ENCODE assay signal across 11 cellular contexts in the genomic region with DNA sequence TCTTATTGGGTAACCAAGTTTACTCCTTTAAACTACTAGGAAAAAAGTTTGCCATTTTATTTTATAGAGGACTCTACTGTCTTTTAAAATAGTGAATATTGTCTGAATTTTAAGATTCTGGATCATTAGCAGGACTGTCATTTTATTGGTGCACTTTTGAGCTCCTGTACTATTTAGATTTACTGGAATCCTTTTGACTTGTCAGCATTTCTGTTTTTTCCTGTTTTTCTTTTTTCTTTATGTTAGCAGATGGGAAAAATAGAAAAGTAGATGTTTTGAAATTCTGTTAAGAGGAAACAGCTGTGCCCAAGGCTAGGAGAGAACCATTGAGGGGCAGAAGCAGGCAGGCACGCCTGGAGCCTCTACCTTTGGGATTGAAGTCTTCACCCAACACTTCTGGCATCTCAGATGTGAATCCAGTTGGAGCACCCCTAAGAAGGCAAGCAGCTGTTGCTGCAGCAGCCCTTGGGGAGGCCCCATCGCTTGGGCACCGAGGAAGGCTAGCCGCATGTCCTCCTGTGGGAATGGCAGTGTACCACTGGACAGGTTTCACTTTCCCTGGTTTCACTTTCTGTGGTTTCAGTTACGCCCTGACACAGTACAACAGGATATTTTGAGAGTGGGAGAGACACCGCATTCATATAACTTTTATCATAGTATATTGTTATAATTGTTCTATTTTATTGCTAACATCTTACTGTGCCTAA. TPM values are rescaled to one million over a fixed set of nuclear protein-coding genes. Genes with fewer than 3 reads are reported as not detected.
DNase-seq lines count a peak whose midpoint lies in the region; ATAC-seq, FAIRE-seq and TF ChIP-seq lines count a peak whose summit lies in the region.
"Had no signal": no experiment of that assay in that cellular context is flagged by ENCODE, and none has a peak within 500 bp of the region (broad histone marks: within the 10 kb centered on the region; RNA-seq: fewer than 3 reads in every experiment).

No MANE protein-coding gene starts in this region.

- H3K27ac ChIP-seq in K562 (ENCODE audit: extremely low read depth, low read depth, low read length): no peak overlapping the region
- H3K27ac ChIP-seq in endodermal cell (ENCODE audit: low read depth, low read length): no peak overlapping the region

- peaks cover 6% of the 10 kb centered on the region; the same call in 1 of the 3 replicates for H3K36me3 ChIP-seq in K562 (ENCODE audit: control insufficient read depth, insufficient read depth, low read length)
- H3K36me3 ChIP-seq in endodermal cell (ENCODE audit: control insufficient read depth, insufficient read depth, low read length): peaks cover 25% of the 10 kb centered on the region

- H2AFZ ChIP-seq in K562 (ENCODE audit: low read depth, low read length): no peak overlapping the region

- no peak for TF ChIP-seq EP300 in K562 (IDR thresholded peaks at IDR 0.05; ENCODE audit: low read length)

- no peak overlapping the region for H3K4me3 Mint-ChIP-seq in stimulated activated memory B cell treated with anti-CD40 and anti-IgM and Interleukin-4, amounts not matched to agents 10 μg/mL and 1 μg/mL and 100 μg/mL, for 72 hours
- no peak overlapping the region for H3K4me3 Mint-ChIP-seq in endodermal cell

- no TSS peak for BruUV-seq in K562 (replicated peaks; lab: Mats Ljungman, UMichigan)

- TF ChIP-seq POLR2A in K562 (conservative IDR thresholded peaks at IDR 0.05): no peak

- WGBS in K562 (ENCODE audit: insufficient coverage, low coverage, missing lambda C conversion rate): 92% methylated on average over 5 of the region's 6 CpGs
- 96 to 100% methylated on average over 1 to 5 of the region's 6 CpGs for WGBS in endodermal cell (ENCODE audit: insufficient coverage in 1 of 2, insufficient read length in 1 of 2), 2 experiments

- H3K4me1 Mint-ChIP-seq in stimulated activated memory B cell treated with anti-CD40 and anti-IgM and Interleukin-4, amounts not matched to agents 10 μg/mL and 1 μg/mL and 100 μg/mL, for 72 hours: peaks cover 19% of the 10 kb centered on the region
- H3K4me1 Mint-ChIP-seq in endodermal cell: peaks cover 15% of the 10 kb centered on the region

- FAIRE-seq in K562 (lab: Jason Lieb, UNC): no peak

- peak; percentile 18 for DNase-seq in GM12865 (ENCODE audit: low read depth)
- no peak for DNase-seq in K562 (ENCODE audit: extremely low read depth in 1 of 4, low spot score in 3 of 4)
- DNase-seq in kidney glomerular epithelial cell (lab: John Stamatoyannopoulos, UW): peak; percentile 11
- DNase-seq in NOMO-1 treated with DMSO at 0.1 percent for 48 hours (lab: John Stamatoyannopoulos, UW; ENCODE audit: unreplicated experiment): no peak
- DNase-seq in DMS153 treated with DMSO at 0.1 percent for 48 hours (lab: John Stamatoyannopoulos, UW; ENCODE audit: unreplicated experiment): no peak
- no peak for DNase-seq in stimulated activated CD8-positive, alpha-beta memory T cell treated with anti-CD3 and anti-CD28 coated beads, Interleukin-4, amount 100 ng/mL, for 48 hours
- DNase-seq in endodermal cell: no peak
- DNase-seq: activated naive CD4-positive, alpha-beta T cell; stimulated activated CD4-positive, alpha-beta T cell treated with anti-CD3 and anti-CD28 coated beads, Interleukin-2, amount 100 ng/mL, for 48 hours; T-helper 2 cell had no signal

- no peaks in the 10 kb centered on the region for H3K9me3 Mint-ChIP-seq in stimulated activated memory B cell treated with anti-CD40 and anti-IgM and Interleukin-4, amounts not matched to agents 10 μg/mL and 1 μg/mL and 100 μg/mL, for 72 hours
- no peaks in the 10 kb centered on the region for H3K9me3 Mint-ChIP-seq in endodermal cell

- CTCF ChIA-PET in K562 (lab: Yijun Ruan, JAX; ENCODE audit: low intra/inter-chr PET ratio): no interaction called here

- no peaks in the 10 kb centered on the region for H4K20me1 ChIP-seq in K562 (replicated peaks; ENCODE audit: control insufficient read depth, insufficient read depth, low read length)

- in situ Hi-C loops in K562 (cut with MboI): no loop called here

- H3K4me1 ChIP-seq in K562 (replicated peaks in 1 of 2; ENCODE audit: control insufficient read depth in 2 of 2, insufficient read depth in 2 of 2, low read length in 2 of 2) (no peaks in the 10 kb centered on the region), endodermal cell (ENCODE audit: control insufficient read depth, insufficient read depth, low read length) (no peaks in the 10 kb centered on the region)

- no peak overlapping the region for H3K4me3 ChIP-seq in GM12865 (ENCODE audit: low read depth, low read length)
- no peak overlapping the region for H3K4me3 ChIP-seq in K562
- no peak overlapping the region for H3K4me3 ChIP-seq in endodermal cell (ENCODE audit: low read length)

- no peak overlapping the region for H3K4me2 ChIP-seq in K562 (ENCODE audit: insufficient read depth, low read length)

- ATAC-seq in K562: no peak
- peak; percentile 56 for ATAC-seq in stimulated activated memory B cell treated with anti-CD40 and anti-IgM and Interleukin-4, amounts not matched to agents 10 μg/mL and 1 μg/mL and 100 μg/mL, for 72 hours

- H3K79me2 ChIP-seq in K562 (ENCODE audit: control insufficient read depth, insufficient read depth, low read length): peaks cover 28% of the 10 kb centered on the region; the same call in 2 of the 3 replicates

- H3K9ac ChIP-seq in K562 (ENCODE audit: insufficient read depth in 1 of 2, low read depth in 2 of 2, low read length in 2 of 2) (peak overlapping the region in 1 of 2 experiments; percentile 68; a peak in 2 of 4 replicates), endodermal cell (ENCODE audit: extremely low read depth, low read length, poor library complexity, severe bottlenecking) (no peak overlapping the region)

- no peaks in the 10 kb centered on the region for H3K27me3 ChIP-seq in K562 (ENCODE audit: control insufficient read depth in 2 of 2, insufficient read depth in 2 of 2, low read length in 2 of 2)
- H3K27me3 ChIP-seq in endodermal cell (ENCODE audit: control insufficient read depth, insufficient read depth, low read length, poor library complexity, severe bottlenecking): no peaks in the 10 kb centered on the region

- intact Hi-C loops in K562 (cut with micrococcal nuclease): no loop called here

- TF ChIP-seq RAD21 in K562 (CRISPR knock-in tag; conservative IDR thresholded peaks at IDR 0.05 in 1 of 2, IDR thresholded peaks at IDR 0.05 in 1 of 2): no peak

- H3K27ac Mint-ChIP-seq in stimulated activated memory B cell treated with anti-CD40 and anti-IgM and Interleukin-4, amounts not matched to agents 10 μg/mL and 1 μg/mL and 100 μg/mL, for 72 hours: no peak overlapping the region
- H3K27ac Mint-ChIP-seq in endodermal cell: no peak overlapping the region

- H3K27me3 Mint-ChIP-seq in stimulated activated memory B cell treated with anti-CD40 and anti-IgM and Interleukin-4, amounts not matched to agents 10 μg/mL and 1 μg/mL and 100 μg/mL, for 72 hours: no peaks in the 10 kb centered on the region
- H3K27me3 Mint-ChIP-seq in endodermal cell (ENCODE audit: insufficient read depth): no peaks in the 10 kb centered on the region

- POLR2A ChIA-PET in K562 (lab: Yijun Ruan, JAX): interaction anchor here (1.8 kb wide), 1 partner anchor 9 kb away, joined by 5 read pairs; no protein-coding TSS in a partner anchor

- H3K9me3 ChIP-seq in K562 (replicated peaks; ENCODE audit: control insufficient read depth, insufficient read depth, low read depth, low read length): no peaks in the 10 kb centered on the region
- H3K9me3 ChIP-seq in endodermal cell (ENCODE audit: control insufficient read depth, low read length): no peaks in the 10 kb centered on the region

- H3K36me3 Mint-ChIP-seq in stimulated activated memory B cell treated with anti-CD40 and anti-IgM and Interleukin-4, amounts not matched to agents 10 μg/mL and 1 μg/mL and 100 μg/mL, for 72 hours: no peaks in the 10 kb centered on the region
- peaks cover 19% of the 10 kb centered on the region for H3K36me3 Mint-ChIP-seq in endodermal cell (ENCODE audit: low read depth)

- TF ChIP-seq CTCF in GM12865 (IDR thresholded peaks at IDR 0.05; ENCODE audit: insufficient read depth, low read depth, low read length, missing control alignments): no peak
- no peak for TF ChIP-seq CTCF in K562 (IDR thresholded peaks at IDR 0.05 in 2 of 3, conservative IDR thresholded peaks at IDR 0.05 in 1 of 3; ENCODE audit: insufficient read depth in 2 of 3, low read depth in 1 of 3, low read length in 3 of 3)
- no peak for TF ChIP-seq CTCF in endodermal cell (conservative IDR thresholded peaks at IDR 0.05)

- no peaks in the 10 kb centered on the region for H3K9me1 ChIP-seq in K562 (ENCODE audit: control insufficient read depth, insufficient read depth, low read length)

RNA-seq across cellular contexts. Expression of gene RIMKLB, which starts 11.5 kb away (rescaled TPM):
- total RNA-seq in K562 (2011; cell fraction: chromatin; rRNA removed; ENCODE audit: low replicate concordance): 37.6 and 137 TPM in 2 replicates
- total RNA-seq in K562 (2011; cell fraction: nucleolus; rRNA removed): 13.0 and 21.2 TPM in 2 replicates
- total RNA-seq in K562 (2011; cell fraction: nucleoplasm; rRNA removed): 43.9 and 65.5 TPM in 2 replicates
- total RNA-seq in K562 (2014; rRNA removed) (13.6 and 17.2 TPM in 2 replicates), K562 (2014; rRNA removed; fragmentation: Illumina TruSeq; extraction: Trizol) (19.8 and 24.5 TPM in 2 replicates), K562 (2015; rRNA removed; fragmentation: Illumina TruSeq; extraction: Trizol) (17.9 and 22.8 TPM in 2 replicates), K562 (2021) (13.8 and 17.0 TPM in 2 replicates), endodermal cell (100 to 1,000 TPM in 1 of 2 donors, 10 to 100 TPM in 1; 85.3 to 180 TPM)
- polyA plus RNA-seq in K562 (2011; rRNA removed) (19.5 and 21.8 TPM in 2 replicates), K562 (2014; fragmentation: Illumina TruSeq; extraction: Trizol) (15.5 and 17.2 TPM in 2 replicates), K562 (2014; fragmentation: Nextera tagmentation; extraction: Ambion mirVana) (1 to 10 TPM; 6.5 to 9.1 TPM), K562 (2014; rRNA removed) (16.4 and 18.3 TPM in 2 replicates)
- 3.3 and 7.9 TPM in 2 replicates for polyA plus RNA-seq in K562 (2011; cell fraction: cytosol; rRNA removed)
- polyA plus RNA-seq in K562 (2011; cell fraction: nucleus; rRNA removed): 66.7 and 90.7 TPM in 2 replicates
- polyA plus RNA-seq in K562 (2012): 14.6 and 18.5 TPM in 2 replicates
- polyA minus RNA-seq in K562 (2011; rRNA and poly(A)+ RNA removed): 55.1 and 69.0 TPM in 2 replicates
- polyA minus RNA-seq in K562 (2011; cell fraction: cytosol; rRNA and poly(A)+ RNA removed): 9.1 and 10.8 TPM in 2 replicates
- polyA minus RNA-seq in K562 (2011; cell fraction: nucleus; rRNA and poly(A)+ RNA removed): 32.6 and 61.2 TPM in 2 replicates
- polyA plus RNA-seq in endodermal cell (2013, experiment 1 of 2): 95.9 TPM
- polyA plus RNA-seq in endodermal cell (2013, experiment 2 of 2): 78.5 TPM

RNA-seq across cellular contexts. Expression of gene MFAP5, which starts 46.7 kb away (rescaled TPM):
- total RNA-seq in K562 (2011; cell fraction: chromatin; rRNA removed; ENCODE audit: low replicate concordance): not detected in 2 replicates
- not detected in 2 replicates for total RNA-seq in K562 (2011; cell fraction: nucleolus; rRNA removed)
- total RNA-seq in K562 (2011; cell fraction: nucleoplasm; rRNA removed): not detected in 2 replicates
- total RNA-seq in K562 (2014; rRNA removed): not detected in 2 replicates
- total RNA-seq in K562 (2014; rRNA removed; fragmentation: Illumina TruSeq; extraction: Trizol): not detected in 2 replicates
- not detected in 2 replicates for total RNA-seq in K562 (2015; rRNA removed; fragmentation: Illumina TruSeq; extraction: Trizol)
- total RNA-seq in K562 (2021): not detected in 2 replicates
- polyA plus RNA-seq in K562 (2011; rRNA removed): not detected in 2 replicates
- polyA plus RNA-seq in K562 (2011; cell fraction: cytosol; rRNA removed): not detected in 2 replicates
- not detected in 2 replicates for polyA plus RNA-seq in K562 (2011; cell fraction: nucleus; rRNA removed)
- polyA plus RNA-seq in K562 (2012): not detected in 2 replicates
- not detected in 2 replicates for polyA plus RNA-seq in K562 (2014; fragmentation: Illumina TruSeq; extraction: Trizol)
- not detected for polyA plus RNA-seq in K562 (2014; fragmentation: Nextera tagmentation; extraction: Ambion mirVana)
- not detected in 2 replicates for polyA plus RNA-seq in K562 (2014; rRNA removed)
- polyA minus RNA-seq in K562 (2011; rRNA and poly(A)+ RNA removed): 0.18 TPM in 1 of 2 replicates, not detected in the other
- not detected in 2 replicates for polyA minus RNA-seq in K562 (2011; cell fraction: cytosol; rRNA and poly(A)+ RNA removed)
- polyA minus RNA-seq in K562 (2011; cell fraction: nucleus; rRNA and poly(A)+ RNA removed): 0.67 and 1.7 TPM in 2 replicates
- under 1 TPM in 1 of 2 donors, not detected in 1; 0.44 TPM for total RNA-seq in endodermal cell
- polyA plus RNA-seq in endodermal cell (2013, experiment 1 of 2): 0.46 TPM
- 0.66 TPM for polyA plus RNA-seq in endodermal cell (2013, experiment 2 of 2)

Comparison
In these comparisons a context has a peak if more than half of its experiments do, and no peak if none do; other contexts are left out.
1. DNase-seq: peak in GM12865 (single experiment) and kidney glomerular epithelial cell (single experiment); none in K562 (0 of 4), NOMO-1 treated with DMSO at 0.1 percent for 48 hours (single experiment), DMS153 treated with DMSO at 0.1 percent for 48 hours (single experiment), stimulated activated CD8-positive, alpha-beta memory T cell treated with anti-CD3 and anti-CD28 coated beads, Interleukin-4, amount 100 ng/mL, for 48 hours (single experiment) and endodermal cell (single experiment).